ENCODE assay signal across 9 cellular contexts in genomic region chr15:89654311-89654761, GRCh38.
DNase-seq lines count a peak whose midpoint lies in the region; ATAC-seq and TF ChIP-seq lines count a peak whose summit lies in the region.
"Had no signal": no experiment of that assay in that cellular context is flagged by ENCODE, and none has a peak within 500 bp of the region (broad histone marks: within the 10 kb centered on the region; RNA-seq: fewer than 3 reads in every experiment).

No MANE protein-coding gene starts in this region.

- H3K36me3 ChIP-seq in SK-N-MC (ENCODE audit: insufficient read depth, low read length), result peaks cover 14% of the 10 kb centered on the region; the same call in 1 of the 2 replicates

- no peak overlapping the region for H3K27ac ChIP-seq in SK-N-MC

- DNase-seq in ELR (ENCODE audit: low read depth), result peak; percentile 86
- no peak for DNase-seq in SK-N-MC (ENCODE audit: low read depth, low spot score)
- peak; percentile 34 for DNase-seq in fibroblast of peridontal ligament (ENCODE audit: extremely low read depth)
- DNase-seq in retinal pigment epithelial cell (ENCODE audit: low read depth), result no peak
- DNase-seq in GDM1 (lab: John Stamatoyannopoulos, UW), result no peak
- no peak for DNase-seq in amygdala (lab: John Stamatoyannopoulos, UW)

- ATAC-seq in HG02840 (IDR thresholded peaks at IDR 0.05; ENCODE audit: low FRiP score, unreplicated experiment) (no peak), GM18907 (IDR thresholded peaks at IDR 0.05; ENCODE audit: unreplicated experiment) (no peak)
- ATAC-seq: HCT116 had no signal

- H3K4me3 ChIP-seq in SK-N-MC (peak overlapping the region; percentile 84), retinal pigment epithelial cell (ENCODE audit: low read length) (peak overlapping the region; percentile 78)

- H3K9me3 ChIP-seq in SK-N-MC (ENCODE audit: low read depth, low read length), result no peaks in the 10 kb centered on the region

- TF ChIP-seq CTCF in retinal pigment epithelial cell (conservative IDR thresholded peaks at IDR 0.05; ENCODE audit: low read depth, low read length), result no peak

- peak overlapping the region; percentile 82 for H3K9ac ChIP-seq in SK-N-MC (ENCODE audit: insufficient read length)

Comparison
In these comparisons a context has a peak if more than half of its experiments do, and no peak if none do; other contexts are left out.
1. DNase-seq: peak in ELR (single experiment) and fibroblast of peridontal ligament (single experiment); none in SK-N-MC (single experiment), retinal pigment epithelial cell (single experiment), GDM1 (single experiment) and amygdala (0 of 56).